Comparison of ENCODE assay signal across 21 cellular contexts in the genomic region with DNA sequence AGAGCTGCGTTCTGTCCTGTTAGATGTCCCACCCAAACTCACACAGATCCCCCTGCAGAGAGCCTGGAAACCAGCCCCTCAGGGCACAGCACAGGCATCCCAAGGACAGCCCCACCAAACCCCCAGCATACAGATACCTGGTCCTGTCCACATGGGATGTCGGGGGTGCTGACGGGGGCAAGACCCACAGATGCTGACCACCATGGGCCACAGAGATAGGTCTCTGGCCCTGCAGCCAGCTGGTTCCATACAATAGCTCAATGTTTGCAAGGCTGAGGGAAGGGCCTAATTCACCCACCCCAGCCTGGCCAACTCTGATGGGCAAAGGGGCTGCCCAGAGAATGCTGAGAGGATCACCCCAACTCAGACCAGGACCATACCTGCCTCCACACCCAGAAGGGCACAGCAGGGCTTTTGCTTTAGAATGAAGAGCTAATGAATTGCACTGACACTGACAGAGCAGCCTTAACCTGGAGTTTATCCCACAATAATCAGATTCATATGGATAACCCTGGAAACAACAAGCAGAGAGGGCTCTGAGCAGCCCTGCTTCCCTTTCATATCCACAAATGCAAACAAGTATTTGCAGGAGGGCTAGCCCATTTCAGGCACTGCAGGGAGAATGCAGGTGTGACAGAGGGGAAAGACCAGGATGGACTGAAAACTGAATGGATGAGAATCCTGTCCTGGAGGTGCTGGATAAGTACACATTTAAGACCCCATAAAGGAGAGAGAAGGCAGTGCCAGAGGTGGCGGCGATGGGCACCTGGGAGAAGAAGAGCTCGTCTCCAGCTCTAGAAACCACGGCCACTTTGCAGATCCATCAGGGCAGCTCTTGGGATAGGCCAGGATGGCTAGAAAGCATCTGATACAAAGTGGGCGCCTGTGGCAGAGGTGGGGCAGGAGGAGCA.
DNase-seq lines count a peak whose midpoint lies in the region; ATAC-seq, FAIRE-seq and TF ChIP-seq lines count a peak whose summit lies in the region.
"Had no signal": no experiment of that assay in that cellular context is flagged by ENCODE, and none has a peak within 500 bp of the region (broad histone marks: within the 10 kb centered on the region; RNA-seq: fewer than 3 reads in every experiment).

No MANE protein-coding gene starts in this region.

- H3K36me3 ChIP-seq in left ventricle myocardium inferior: no peaks in the 10 kb centered on the region
- H3K36me3 ChIP-seq in heart left ventricle: no peaks in the 10 kb centered on the region
- H3K36me3 ChIP-seq in kidney (ENCODE audit: control insufficient read depth in 1 of 2, insufficient read depth in 2 of 2, low read length in 2 of 2): no peaks in the 10 kb centered on the region
- H3K36me3 ChIP-seq in vagina: no peaks in the 10 kb centered on the region
- H3K36me3 ChIP-seq: esophagus muscularis mucosa, sigmoid colon, thoracic aorta had no signal

- TF ChIP-seq CTCF in left ventricle myocardium inferior (IDR thresholded peaks at IDR 0.05; ENCODE audit: borderline replicate concordance): no peak
- no peak for TF ChIP-seq CTCF in heart left ventricle (IDR thresholded peaks at IDR 0.05)
- no peak for TF ChIP-seq CTCF in kidney (IDR thresholded peaks at IDR 0.05; ENCODE audit: borderline replicate concordance, extremely low read depth, insufficient read depth)
- no peak for TF ChIP-seq CTCF in progenitor cell of endocrine pancreas (IDR thresholded peaks at IDR 0.05; ENCODE audit: unreplicated experiment)
- TF ChIP-seq CTCF in vagina (IDR thresholded peaks at IDR 0.05): no peak

- H3K27ac ChIP-seq in left ventricle myocardium inferior (replicated peaks): peak overlapping the region; percentile 87
- peak overlapping the region in 2 of 12 donors; percentile 87 to 89 for H3K27ac ChIP-seq in heart left ventricle
- H3K27ac ChIP-seq in kidney (ENCODE audit: low read depth in 2 of 2, low read length in 2 of 2): peak overlapping the region; percentile 85 to 93
- H3K27ac ChIP-seq in vagina: peak overlapping the region; percentile 71
- H3K27ac ChIP-seq: SK-N-MC had no signal

- no peak for TF ChIP-seq POLR2A in heart left ventricle (IDR thresholded peaks at IDR 0.05)
- no peak for TF ChIP-seq POLR2A in vagina (IDR thresholded peaks at IDR 0.05)

- no peaks in the 10 kb centered on the region for H3K36me3 Mint-ChIP-seq in progenitor cell of endocrine pancreas (ENCODE audit: insufficient read depth)
- no peaks in the 10 kb centered on the region for H3K36me3 Mint-ChIP-seq in activated T-helper 2 cell treated with anti-CD3 and anti-CD28 coated beads, Interferon-gamma antibody, Interleukin-2, Interleukin-4, amounts not matched to agents 10 μg/mL and 5 μg/mL and 100 μg/mL, durations not matched to agents 14 hours and 24 hours and 36 hours (ENCODE audit: low read depth)

- peaks cover 44% of the 10 kb centered on the region for H3K4me1 Mint-ChIP-seq in progenitor cell of endocrine pancreas (ENCODE audit: low read depth)
- peaks cover 3% of the 10 kb centered on the region for H3K4me1 Mint-ChIP-seq in activated T-helper 2 cell treated with anti-CD3 and anti-CD28 coated beads, Interferon-gamma antibody, Interleukin-2, Interleukin-4, amounts not matched to agents 10 μg/mL and 5 μg/mL and 100 μg/mL, durations not matched to agents 14 hours and 24 hours and 36 hours (ENCODE audit: low read depth)

- peak overlapping the region; percentile 45 for H3K27ac Mint-ChIP-seq in progenitor cell of endocrine pancreas
- H3K27ac Mint-ChIP-seq in activated T-helper 2 cell treated with anti-CD3 and anti-CD28 coated beads, Interferon-gamma antibody, Interleukin-2, Interleukin-4, amounts not matched to agents 10 μg/mL and 5 μg/mL and 100 μg/mL, durations not matched to agents 14 hours and 24 hours and 36 hours: no peak overlapping the region
- H3K27ac Mint-ChIP-seq: activated naive CD4-positive, alpha-beta T cell treated with anti-CD3 and anti-CD28 coated beads for 36 hours; CD4-positive, alpha-beta T cell had no signal

- DNase-seq in left ventricle myocardium inferior: no peak
- no peak for DNase-seq in heart left ventricle
- no peak for DNase-seq in kidney
- DNase-seq in progenitor cell of endocrine pancreas (ENCODE audit: low spot score, unreplicated experiment): no peak
- DNase-seq in vagina (ENCODE audit: extremely low spot score in 2 of 2): no peak
- DNase-seq in activated T-helper 2 cell treated with anti-CD3 and anti-CD28 coated beads, Interferon-gamma antibody, Interleukin-2, Interleukin-4, amounts not matched to agents 10 μg/mL and 5 μg/mL and 100 μg/mL, durations not matched to agents 14 hours and 24 hours and 36 hours (ENCODE audit: low spot score): no peak
- DNase-seq: activated naive CD4-positive, alpha-beta T cell treated with anti-CD3 and anti-CD28 coated beads for 36 hours; CD4-positive, alpha-beta T cell; dorsolateral prefrontal cortex; mesendoderm; NCI-H187; NCI-H446 treated with DMSO at 0.1 percent for 48 hours; sigmoid colon; stimulated activated CD4-positive, alpha-beta T cell treated with anti-CD3 and anti-CD28 coated beads, Interleukin-4, amount 100 ng/mL, for 1 hour had no signal

- no peak for ATAC-seq in heart left ventricle
- no peak for ATAC-seq in HG03175 (IDR thresholded peaks at IDR 0.05; ENCODE audit: unreplicated experiment)
- ATAC-seq in GM21528 (IDR thresholded peaks at IDR 0.05; ENCODE audit: low FRiP score, unreplicated experiment): no peak

- no peak overlapping the region for H3K4me3 ChIP-seq in left ventricle myocardium inferior
- no peak overlapping the region for H3K4me3 ChIP-seq in heart left ventricle
- H3K4me3 ChIP-seq in kidney (ENCODE audit: low read length in 2 of 2): no peak overlapping the region
- H3K4me3 ChIP-seq in vagina: no peak overlapping the region
- H3K4me3 ChIP-seq: dorsolateral prefrontal cortex, esophagus muscularis mucosa, GM23248, sigmoid colon, SK-N-MC, thoracic aorta had no signal

- H3K27me3 ChIP-seq in left ventricle myocardium inferior (ENCODE audit: low read depth): no peaks in the 10 kb centered on the region
- H3K27me3 ChIP-seq in heart left ventricle: no peaks in the 10 kb centered on the region
- H3K27me3 ChIP-seq in vagina: no peaks in the 10 kb centered on the region
- H3K27me3 ChIP-seq: esophagus muscularis mucosa, sigmoid colon had no signal

- H3K9me3 ChIP-seq in left ventricle myocardium inferior (replicated peaks) (no peaks in the 10 kb centered on the region), heart left ventricle (no peaks in the 10 kb centered on the region), kidney (ENCODE audit: control insufficient read depth in 1 of 2, low read length in 2 of 2) (no peaks in the 10 kb centered on the region), vagina (no peaks in the 10 kb centered on the region)
- H3K9me3 ChIP-seq: esophagus muscularis mucosa, sigmoid colon, thoracic aorta had no signal

- peak overlapping the region in 1 of 2 donors; percentile 73 for H3K9ac ChIP-seq in kidney (ENCODE audit: low read length in 2 of 2)

- H3K4me3 Mint-ChIP-seq in progenitor cell of endocrine pancreas (ENCODE audit: low read depth): no peak overlapping the region
- no peak overlapping the region for H3K4me3 Mint-ChIP-seq in activated T-helper 2 cell treated with anti-CD3 and anti-CD28 coated beads, Interferon-gamma antibody, Interleukin-2, Interleukin-4, amounts not matched to agents 10 μg/mL and 5 μg/mL and 100 μg/mL, durations not matched to agents 14 hours and 24 hours and 36 hours (ENCODE audit: low read depth)
- H3K4me3 Mint-ChIP-seq: activated naive CD4-positive, alpha-beta T cell treated with anti-CD3 and anti-CD28 coated beads for 36 hours; CD4-positive, alpha-beta T cell had no signal

- intact Hi-C loops in left ventricle myocardium inferior (cut with micrococcal nuclease) (no loop called here), heart left ventricle (cut with DNase I) (loop anchor here in 3 of 10 donors (5.0 to 10.0 kb wide), 2 partner anchors 117 to 120 kb away; no protein-coding TSS in a partner anchor), kidney (cut with DNase I) (no loop called here), vagina (cut with DNase I) (no loop called here)
- intact Hi-C loops in activated T-helper 2 cell treated with anti-CD3 and anti-CD28 coated beads, Interferon-gamma antibody, Interleukin-2, Interleukin-4, amounts not matched to agents 10 μg/mL and 5 μg/mL and 100 μg/mL, durations not matched to agents 14 hours and 24 hours and 36 hours (cut with micrococcal nuclease): no loop called here

- H3K27me3 Mint-ChIP-seq in progenitor cell of endocrine pancreas: no peaks in the 10 kb centered on the region
- H3K27me3 Mint-ChIP-seq in activated T-helper 2 cell treated with anti-CD3 and anti-CD28 coated beads, Interferon-gamma antibody, Interleukin-2, Interleukin-4, amounts not matched to agents 10 μg/mL and 5 μg/mL and 100 μg/mL, durations not matched to agents 14 hours and 24 hours and 36 hours (ENCODE audit: low read depth): no peaks in the 10 kb centered on the region
- H3K27me3 Mint-ChIP-seq: CD4-positive, alpha-beta T cell had no signal

- no peaks in the 10 kb centered on the region for H3K9me3 Mint-ChIP-seq in progenitor cell of endocrine pancreas (ENCODE audit: low read depth)
- no peaks in the 10 kb centered on the region for H3K9me3 Mint-ChIP-seq in activated T-helper 2 cell treated with anti-CD3 and anti-CD28 coated beads, Interferon-gamma antibody, Interleukin-2, Interleukin-4, amounts not matched to agents 10 μg/mL and 5 μg/mL and 100 μg/mL, durations not matched to agents 14 hours and 24 hours and 36 hours
- H3K9me3 Mint-ChIP-seq: activated naive CD4-positive, alpha-beta T cell treated with anti-CD3 and anti-CD28 coated beads for 36 hours; CD4-positive, alpha-beta T cell had no signal

- no peak for FAIRE-seq in kidney (lab: Jason Lieb, UNC)
- FAIRE-seq: A204.1 had no signal

- peaks cover 64% of the 10 kb centered on the region for H3K4me1 ChIP-seq in left ventricle myocardium inferior
- H3K4me1 ChIP-seq in heart left ventricle: peaks cover 7 to 68% (median 47%) of the 10 kb centered on the region in 12 donors
- peaks cover 54 to 56% of the 10 kb centered on the region in 2 donors for H3K4me1 ChIP-seq in kidney (ENCODE audit: control insufficient read depth in 1 of 2, insufficient read depth in 1 of 2, low read depth in 1 of 2, low read length in 2 of 2)
- peaks cover 44% of the 10 kb centered on the region for H3K4me1 ChIP-seq in vagina

- WGBS in heart left ventricle, 4 donors: 93 to 96% (median 94%) methylated on average over 8 of the region's 8 CpGs
